8 cellular contexts compared by ENCODE assay signal in genomic region chr1:155856975-155857930, GRCh38. TPM values are rescaled to one million over a fixed set of nuclear protein-coding genes. Genes with fewer than 3 reads are reported as not detected.
DNase-seq lines count a peak whose midpoint lies in the region; ATAC-seq and TF ChIP-seq lines count a peak whose summit lies in the region.

GON4L (minus strand) TSS chr1:155857214; CDS start chr1:155853780, 3,434 bp downstream.

- H3K36me3 Mint-ChIP-seq in GM23338 (ENCODE audit: low read depth) = peaks cover 26% of the 10 kb centered on the region
- H3K36me3 Mint-ChIP-seq in naive thymus-derived CD4-positive, alpha-beta T cell = peaks cover 0 to 25% (median 13%) of the 10 kb centered on the region in 5 donors
- H3K36me3 Mint-ChIP-seq in stimulated activated naive B cell treated with anti-CD40 and anti-IgM and Interleukin-4, amounts not matched to agents 10 μg/mL and 1 μg/mL and 100 μg/mL, for 72 hours = peaks cover 17 to 24% of the 10 kb centered on the region in 2 donors

- no peaks in the 10 kb centered on the region for H3K9me3 Mint-ChIP-seq in GM23338
- no peaks in the 10 kb centered on the region for H3K9me3 Mint-ChIP-seq in naive thymus-derived CD4-positive, alpha-beta T cell
- no peaks in the 10 kb centered on the region for H3K9me3 Mint-ChIP-seq in stimulated activated naive B cell treated with anti-CD40 and anti-IgM and Interleukin-4, amounts not matched to agents 10 μg/mL and 1 μg/mL and 100 μg/mL, for 72 hours

- peak; percentile 84 for DNase-seq in DMS79 (lab: John Stamatoyannopoulos, UW)
- peak; percentile 97 for DNase-seq in GM23338 (ENCODE audit: low spot score)
- peak; percentile 91 for DNase-seq in MG63
- peak; percentile 98 to 99 for DNase-seq in SHP77 (lab: John Stamatoyannopoulos, UW)
- DNase-seq in activated T-helper 9 cell treated with anti-CD3 and anti-CD28 coated beads, Interleukin-2, amount 50 U/mL, for 16 hours (ENCODE audit: low read depth) = peak; percentile 79
- DNase-seq in fibroblast of mammary gland (ENCODE audit: low read depth) = peak; percentile 90
- DNase-seq in naive thymus-derived CD4-positive, alpha-beta T cell = peak; percentile 70 to 91 (median 86)
- peak; percentile 84 for DNase-seq in stimulated activated naive B cell treated with anti-CD40 and anti-IgM and Interleukin-4, amounts not matched to agents 10 μg/mL and 1 μg/mL and 100 μg/mL, for 72 hours

- POLR2A ChIA-PET in naive thymus-derived CD4-positive, alpha-beta T cell (lab: Charles Lee) = interaction anchor here (0.6 to 1.1 kb wide), 8 partner anchors 10 to 909 kb away, joined by 3 to 7 read pairs (median 3); partner anchors contain the start of genes ENTREP3 and KHDC4

- peak; percentile 75 for ATAC-seq in GM23338
- peak; percentile 74 for ATAC-seq in naive thymus-derived CD4-positive, alpha-beta T cell
- peak; percentile 75 to 81 for ATAC-seq in stimulated activated naive B cell treated with anti-CD40 and anti-IgM and Interleukin-4, amounts not matched to agents 10 μg/mL and 1 μg/mL and 100 μg/mL, for 72 hours (replicated peaks)

- peak within 1 kb of the TSS; percentile 97 for H3K27ac Mint-ChIP-seq in GM23338
- H3K27ac Mint-ChIP-seq in naive thymus-derived CD4-positive, alpha-beta T cell = peak within 1 kb of the TSS; percentile 94 to 99 (median 98)
- H3K27ac Mint-ChIP-seq in stimulated activated naive B cell treated with anti-CD40 and anti-IgM and Interleukin-4, amounts not matched to agents 10 μg/mL and 1 μg/mL and 100 μg/mL, for 72 hours = peak within 1 kb of the TSS; percentile 100

- peaks cover 19% of the 10 kb centered on the region for H3K36me3 ChIP-seq in GM23338 (ENCODE audit: insufficient read depth)
- H3K36me3 ChIP-seq in MG63 = peaks cover 41% of the 10 kb centered on the region
- H3K36me3 ChIP-seq in naive thymus-derived CD4-positive, alpha-beta T cell (ENCODE audit: control insufficient read depth in 2 of 3, insufficient read depth in 3 of 3, low read length in 3 of 3) = peaks cover 0 to 27% (median 0%) of the 10 kb centered on the region in 3 experiments

- intact Hi-C loops in naive thymus-derived CD4-positive, alpha-beta T cell (cut with micrococcal nuclease) = loop anchor here (1.0 to 10.0 kb wide), 14 partner anchors 36 to 1934 kb away; partner anchors contain the start of genes CLK2 (in 2 of the 2), ADAR (in 1 of the 2), ASH1L (in 1 of the 2) and CRTC2 (in 1 of the 2)

- H3K9me2 ChIP-seq in GM23338 (ENCODE audit: insufficient read depth) = no peaks in the 10 kb centered on the region

- peak within 1 kb of the TSS; percentile 100 for H3K4me3 Mint-ChIP-seq in GM23338
- H3K4me3 Mint-ChIP-seq in naive thymus-derived CD4-positive, alpha-beta T cell = peak within 1 kb of the TSS; percentile 95 to 99 (median 98)
- H3K4me3 Mint-ChIP-seq in stimulated activated naive B cell treated with anti-CD40 and anti-IgM and Interleukin-4, amounts not matched to agents 10 μg/mL and 1 μg/mL and 100 μg/mL, for 72 hours = peak within 1 kb of the TSS; percentile 98 to 100

- CTCF ChIA-PET in naive thymus-derived CD4-positive, alpha-beta T cell (lab: Charles Lee) = interaction anchor here (1.2 kb wide), 1 partner anchor 104 kb away, joined by 3 read pairs; no protein-coding TSS in a partner anchor

- peak within 1 kb of the TSS; percentile 24; the same call in 1 of the 2 replicates for H2AFZ ChIP-seq in GM23338

- no peaks in the 10 kb centered on the region for H3K9me3 ChIP-seq in MG63
- H3K9me3 ChIP-seq in naive thymus-derived CD4-positive, alpha-beta T cell (ENCODE audit: control insufficient read depth in 2 of 3, low read length in 3 of 3) = no peaks in the 10 kb centered on the region

- TF ChIP-seq CTCF in GM23338 (conservative IDR thresholded peaks at IDR 0.05; ENCODE audit: low read depth in 2 of 2) (no peak), fibroblast of mammary gland (conservative IDR thresholded peaks at IDR 0.05; ENCODE audit: control insufficient read depth, insufficient read depth, low read depth, low read length) (no peak)

- H3K4me2 ChIP-seq in GM23338 = peak within 1 kb of the TSS; percentile 97

- peaks cover 6% of the 10 kb centered on the region for H3K4me1 Mint-ChIP-seq in GM23338
- H3K4me1 Mint-ChIP-seq in naive thymus-derived CD4-positive, alpha-beta T cell = peaks cover 3 to 59% (median 51%) of the 10 kb centered on the region in 7 donors
- H3K4me1 Mint-ChIP-seq in stimulated activated naive B cell treated with anti-CD40 and anti-IgM and Interleukin-4, amounts not matched to agents 10 μg/mL and 1 μg/mL and 100 μg/mL, for 72 hours = peaks cover 28 to 64% of the 10 kb centered on the region in 2 donors

- H3K27me3 ChIP-seq in GM23338 (ENCODE audit: insufficient read depth) (no peaks in the 10 kb centered on the region), MG63 (no peaks in the 10 kb centered on the region)
- no peaks in the 10 kb centered on the region for H3K27me3 ChIP-seq in naive thymus-derived CD4-positive, alpha-beta T cell (ENCODE audit: control insufficient read depth in 2 of 2, insufficient read depth in 2 of 2, low read length in 2 of 2)

- H3K4me3 ChIP-seq in GM23338 (peak within 1 kb of the TSS; percentile 58), MG63 (peak within 1 kb of the TSS; percentile 73), fibroblast of mammary gland (ENCODE audit: control insufficient read depth, low read depth, low read length) (peak within 1 kb of the TSS; percentile 96)
- peak within 1 kb of the TSS; percentile 90 for H3K4me3 ChIP-seq in naive thymus-derived CD4-positive, alpha-beta T cell (ENCODE audit: low read length)

- peaks cover 16% of the 10 kb centered on the region for H3F3A ChIP-seq in GM23338 (replicated peaks; ENCODE audit: low read depth)

- H3K4me1 ChIP-seq in GM23338 (ENCODE audit: insufficient read depth) = peaks cover 11% of the 10 kb centered on the region
- peaks cover 18 to 25% of the 10 kb centered on the region in 2 donors for H3K4me1 ChIP-seq in naive thymus-derived CD4-positive, alpha-beta T cell (ENCODE audit: control insufficient read depth in 2 of 2, insufficient read depth in 2 of 2, low read length in 2 of 2)

- peaks cover 45% of the 10 kb centered on the region for H3K79me2 ChIP-seq in GM23338 (replicated peaks; ENCODE audit: insufficient read depth)

- H3K27ac ChIP-seq in GM23338 (ENCODE audit: low read depth) = peak within 1 kb of the TSS; percentile 58; the same call in 1 of the 2 replicates
- peak within 1 kb of the TSS; percentile 90 for H3K27ac ChIP-seq in naive thymus-derived CD4-positive, alpha-beta T cell (ENCODE audit: low read depth, low read length)

- H4K20me1 ChIP-seq in GM23338 (replicated peaks; ENCODE audit: insufficient read depth) = peaks cover 16% of the 10 kb centered on the region

- peaks cover 14% of the 10 kb centered on the region for H3K27me3 Mint-ChIP-seq in GM23338 (ENCODE audit: insufficient read depth, low read depth, poor library complexity)
- H3K27me3 Mint-ChIP-seq in naive thymus-derived CD4-positive, alpha-beta T cell = peaks cover 0 to 18% (median 5%) of the 10 kb centered on the region in 5 donors
- H3K27me3 Mint-ChIP-seq in stimulated activated naive B cell treated with anti-CD40 and anti-IgM and Interleukin-4, amounts not matched to agents 10 μg/mL and 1 μg/mL and 100 μg/mL, for 72 hours = peaks cover 4 to 9% of the 10 kb centered on the region in 2 donors

TF ChIP-seq in GM23338, 12 proteins besides CTCF, POLR2A, EP300 and RAD21 (continues in another document):
- TF ChIP-seq ETS1 (IDR thresholded peaks at IDR 0.05) = peak; percentile 94

RNA-seq across cellular contexts. Expression of gene GON4L, which starts in this region (rescaled TPM):
- total RNA-seq in GM23338 (2014; rRNA removed; shearing (Covaris generic)) = 37.6 and 45.2 TPM in 2 replicates
- 85.7 and 93.1 TPM in 2 replicates for polyA plus RNA-seq in GM23338 (2016; fragmentation: Nextera tagmentation; extraction: Ambion mirVana)
- 11.6 and 15.6 TPM in 2 replicates for total RNA-seq in MG63 (2014; rRNA removed; shearing (Covaris generic); ENCODE audit: low replicate concordance)
- total RNA-seq in naive thymus-derived CD4-positive, alpha-beta T cell = 100 to 1,000 TPM in 4 of 5 experiments, 10 to 100 TPM in 1; 87.2 to 138 (median 106) TPM
- 10 to 100 TPM; 25.4 to 40.5 TPM for polyA plus RNA-seq in naive thymus-derived CD4-positive, alpha-beta T cell

Comparison
In these comparisons a context has a peak if more than half of its experiments do, and no peak if none do; other contexts are left out.
1. Peak in every context shown above with its lines: DNase-seq, ATAC-seq, H3K4me3 ChIP-seq and H3K27ac ChIP-seq.